28 cellular contexts compared by ENCODE assay signal in genomic region chr14:85085981-85086380, GRCh38.
"Had no signal": no experiment of that assay in that cellular context is flagged by ENCODE, and none has a peak within 500 bp of the region (broad histone marks: within the 10 kb centered on the region; RNA-seq: fewer than 3 reads in every experiment).

No MANE protein-coding gene starts in this region.

- H3K27me3 Mint-ChIP-seq: activated CD4-positive, alpha-beta memory T cell treated with anti-CD3 and anti-CD28 coated beads for 36 hours; activated CD4-positive, alpha-beta T cell treated with anti-CD3 and anti-CD28 coated beads for 36 hours; activated CD4-positive, alpha-beta T cell treated with anti-CD3 and anti-CD28 coated beads, Interleukin-2, amount 10 ng/mL, durations not matched to agents 24 days and 14 days; activated CD8-positive, alpha-beta memory T cell treated with anti-CD3 and anti-CD28 coated beads, Interleukin-2, amount 10 ng/mL, durations not matched to agents 7 days and 5 days; activated naive CD4-positive, alpha-beta T cell treated with anti-CD3 and anti-CD28 coated beads, Interleukin-2, amount 50 U/mL, for 24 hours; activated naive CD8-positive, alpha-beta T cell treated with anti-CD3 and anti-CD28 coated beads for 36 hours; activated naive CD8-positive, alpha-beta T cell treated with anti-CD3 and anti-CD28 coated beads, Interleukin-2, amount 50 U/mL, for 24 hours had no signal

- H3K9me3 Mint-ChIP-seq: activated CD4-positive, alpha-beta T cell treated with anti-CD3 and anti-CD28 coated beads, Interleukin-2, amount 10 ng/mL, durations not matched to agents 24 days and 14 days; activated T-helper 1 cell treated with anti-CD3 and anti-CD28 coated beads, Interleukin-12 subunit alpha, Interleukin-12 subunit beta, Interleukin-2, Interleukin-4 antibody, amounts not matched to agents 30 ng/mL and 10 ng/mL and 1 ng/mL, durations not matched to agents 14 hours and 24 hours and 36 hours; endodermal cell had no signal

- H3K27ac ChIP-seq: adrenal gland, body of pancreas, colonic mucosa had no signal

- H3K4me3 ChIP-seq: adrenal gland, body of pancreas, colonic mucosa had no signal

- H3K4me1 ChIP-seq: adrenal gland, body of pancreas, colonic mucosa had no signal

- H3K27me3 ChIP-seq: adrenal gland, body of pancreas, colonic mucosa had no signal

- H3K36me3 Mint-ChIP-seq: activated CD4-positive, alpha-beta memory T cell treated with anti-CD3 and anti-CD28 coated beads for 36 hours; activated CD8-positive, alpha-beta memory T cell treated with anti-CD3 and anti-CD28 coated beads, Interleukin-2, amount 10 ng/mL, durations not matched to agents 7 days and 5 days; activated naive CD4-positive, alpha-beta T cell treated with anti-CD3 and anti-CD28 coated beads, Interleukin-2, amount 50 U/mL, for 24 hours; activated naive CD8-positive, alpha-beta T cell treated with anti-CD3 and anti-CD28 coated beads for 36 hours had no signal

- ATAC-seq: activated CD4-positive, alpha-beta T cell treated with anti-CD3 and anti-CD28 coated beads for 36 hours; activated CD8-positive, alpha-beta memory T cell treated with anti-CD3 and anti-CD28 coated beads, Interleukin-2, amount 10 ng/mL, durations not matched to agents 7 days and 5 days; activated CD8-positive, alpha-beta T cell treated with anti-CD3 and anti-CD28 coated beads, Interleukin-2, amount 10 ng/mL, durations not matched to agents 7 days and 5 days; activated naive CD8-positive, alpha-beta T cell treated with anti-CD3 and anti-CD28 coated beads, Interleukin-2, amount 50 U/mL, for 24 hours; body of pancreas; esophagus mucosa had no signal

- H3K4me1 Mint-ChIP-seq: activated CD4-positive, alpha-beta T cell treated with anti-CD3 and anti-CD28 coated beads for 36 hours; activated CD4-positive, alpha-beta T cell treated with anti-CD3 and anti-CD28 coated beads, Interleukin-2, amount 10 ng/mL, durations not matched to agents 24 days and 14 days; activated CD8-positive, alpha-beta memory T cell treated with anti-CD3 and anti-CD28 coated beads, Interleukin-2, amount 10 ng/mL, durations not matched to agents 7 days and 5 days; activated naive CD4-positive, alpha-beta T cell treated with anti-CD3 and anti-CD28 coated beads, Interleukin-2, amount 50 U/mL, for 24 hours; activated naive CD8-positive, alpha-beta T cell treated with anti-CD3 and anti-CD28 coated beads for 36 hours; activated naive CD8-positive, alpha-beta T cell treated with anti-CD3 and anti-CD28 coated beads, Interleukin-2, amount 50 U/mL, for 24 hours; endodermal cell had no signal

- DNase-seq: activated CD4-positive, alpha-beta memory T cell treated with anti-CD3 and anti-CD28 coated beads for 36 hours; activated CD4-positive, alpha-beta T cell treated with anti-CD3 and anti-CD28 coated beads for 36 hours; activated CD4-positive, alpha-beta T cell treated with anti-CD3 and anti-CD28 coated beads, Interleukin-2, amount 10 ng/mL, durations not matched to agents 24 days and 14 days; activated CD4-positive, CD25-positive, alpha-beta regulatory T cell; activated CD4-positive, CD25-positive, alpha-beta regulatory T cell treated with anti-CD3 and anti-CD28 coated beads, Interleukin-2, amount 50 U/mL, for 72 hours; activated CD8-positive, alpha-beta memory T cell treated with anti-CD3 and anti-CD28 coated beads, Interleukin-2, amount 10 ng/mL, durations not matched to agents 7 days and 5 days; activated CD8-positive, alpha-beta memory T cell treated with anti-CD3 and anti-CD28 coated beads, Interleukin-2, amount 50 U/mL, for 4 hours; activated CD8-positive, alpha-beta T cell treated with anti-CD3 and anti-CD28 coated beads, Interleukin-2, amount 10 ng/mL, durations not matched to agents 7 days and 5 days; activated effector memory CD4-positive, alpha-beta T cell treated with anti-CD3 and anti-CD28 coated beads, Interleukin-2, amount 50 U/mL, for 16 hours; activated naive CD4-positive, alpha-beta T cell treated with anti-CD3 and anti-CD28 coated beads for 36 hours; activated naive CD8-positive, alpha-beta T cell treated with anti-CD3 and anti-CD28 coated beads for 36 hours; activated naive CD8-positive, alpha-beta T cell treated with anti-CD3 and anti-CD28 coated beads, Interleukin-2, amount 50 U/mL, for 24 hours; activated T-cell treated with anti-CD3 and anti-CD28 coated beads, Interleukin-2, amount 50 U/mL, for 1 hour; activated T-cell treated with anti-CD3 and anti-CD28 coated beads, Interleukin-2, amount 50 U/mL, for 48 hours; adrenal gland; amygdala; aorta; body of pancreas; caudate nucleus; colonic mucosa; effector CD8-positive, alpha-beta T cell; endodermal cell; foreskin fibroblast; T-helper 2 cell had no signal

- H3K4me3 Mint-ChIP-seq: activated CD4-positive, alpha-beta memory T cell treated with anti-CD3 and anti-CD28 coated beads for 36 hours; activated CD4-positive, alpha-beta T cell treated with anti-CD3 and anti-CD28 coated beads for 36 hours; activated CD4-positive, alpha-beta T cell treated with anti-CD3 and anti-CD28 coated beads, Interleukin-2, amount 10 ng/mL, durations not matched to agents 24 days and 14 days; activated CD8-positive, alpha-beta memory T cell treated with anti-CD3 and anti-CD28 coated beads, Interleukin-2, amount 10 ng/mL, durations not matched to agents 7 days and 5 days; activated CD8-positive, alpha-beta T cell treated with anti-CD3 and anti-CD28 coated beads, Interleukin-2, amount 10 ng/mL, durations not matched to agents 7 days and 5 days; activated naive CD4-positive, alpha-beta T cell treated with anti-CD3 and anti-CD28 coated beads for 36 hours; activated naive CD4-positive, alpha-beta T cell treated with anti-CD3 and anti-CD28 coated beads, Interleukin-2, amount 50 U/mL, for 24 hours; activated naive CD8-positive, alpha-beta T cell treated with anti-CD3 and anti-CD28 coated beads for 36 hours; activated naive CD8-positive, alpha-beta T cell treated with anti-CD3 and anti-CD28 coated beads, Interleukin-2, amount 50 U/mL, for 24 hours; activated T-helper 1 cell treated with anti-CD3 and anti-CD28 coated beads, Interleukin-12 subunit alpha, Interleukin-12 subunit beta, Interleukin-2, Interleukin-4 antibody, amounts not matched to agents 30 ng/mL and 10 ng/mL and 1 ng/mL, durations not matched to agents 14 hours and 24 hours and 36 hours; endodermal cell had no signal

- H3K36me3 ChIP-seq: adrenal gland, colonic mucosa had no signal

- H3K9me3 ChIP-seq: adrenal gland, body of pancreas, colonic mucosa had no signal

- H3K27ac Mint-ChIP-seq: activated CD4-positive, alpha-beta memory T cell treated with anti-CD3 and anti-CD28 coated beads for 36 hours; activated CD4-positive, alpha-beta T cell treated with anti-CD3 and anti-CD28 coated beads for 36 hours; activated CD4-positive, alpha-beta T cell treated with anti-CD3 and anti-CD28 coated beads, Interleukin-2, amount 10 ng/mL, durations not matched to agents 24 days and 14 days; activated CD8-positive, alpha-beta memory T cell treated with anti-CD3 and anti-CD28 coated beads, Interleukin-2, amount 10 ng/mL, durations not matched to agents 7 days and 5 days; activated CD8-positive, alpha-beta T cell treated with anti-CD3 and anti-CD28 coated beads, Interleukin-2, amount 10 ng/mL, durations not matched to agents 7 days and 5 days; activated naive CD4-positive, alpha-beta T cell treated with anti-CD3 and anti-CD28 coated beads for 36 hours; activated naive CD4-positive, alpha-beta T cell treated with anti-CD3 and anti-CD28 coated beads, Interleukin-2, amount 50 U/mL, for 24 hours; activated naive CD8-positive, alpha-beta T cell treated with anti-CD3 and anti-CD28 coated beads for 36 hours; activated naive CD8-positive, alpha-beta T cell treated with anti-CD3 and anti-CD28 coated beads, Interleukin-2, amount 50 U/mL, for 24 hours; activated T-helper 1 cell treated with anti-CD3 and anti-CD28 coated beads, Interleukin-12 subunit alpha, Interleukin-12 subunit beta, Interleukin-2, Interleukin-4 antibody, amounts not matched to agents 30 ng/mL and 10 ng/mL and 1 ng/mL, durations not matched to agents 14 hours and 24 hours and 36 hours; activated T-helper 2 cell treated with anti-CD3 and anti-CD28 coated beads, Interferon-gamma antibody, Interleukin-2, Interleukin-4, amounts not matched to agents 10 μg/mL and 5 μg/mL and 100 μg/mL, durations not matched to agents 14 hours and 24 hours and 36 hours; endodermal cell had no signal
